26 cellular contexts compared by ENCODE assay signal in genomic region chr5:72892846-72893245, GRCh38.
A peak's percentile ranks its signal among the peaks of the same experiment; 100 is the strongest.
DNase-seq lines count a peak whose midpoint lies in the region; ATAC-seq, FAIRE-seq and TF ChIP-seq lines count a peak whose summit lies in the region.
"Had no signal": no experiment of that assay in that cellular context is flagged by ENCODE, and none has a peak within 500 bp of the region (broad histone marks: within the 10 kb centered on the region; RNA-seq: fewer than 3 reads in every experiment).

No MANE protein-coding gene starts in this region.

- no peak overlapping the region for H3K4me2 ChIP-seq in endothelial cell of umbilical vein (ENCODE audit: insufficient read depth, low read length)

- peaks cover 0 to 6% of the 10 kb centered on the region in 2 donors for H3K4me1 Mint-ChIP-seq in stimulated activated naive B cell treated with anti-CD40 and anti-IgM and Interleukin-4, amounts not matched to agents 10 μg/mL and 1 μg/mL and 100 μg/mL, for 72 hours
- H3K4me1 Mint-ChIP-seq: IgD-negative memory B cell had no signal

- H4K20me1 ChIP-seq in endothelial cell of umbilical vein (replicated peaks; ENCODE audit: control insufficient read depth, extremely low read depth, insufficient read depth, low read length): peaks cover 2% of the 10 kb centered on the region

- H3K27me3 Mint-ChIP-seq in stimulated activated naive B cell treated with anti-CD40 and anti-IgM and Interleukin-4, amounts not matched to agents 10 μg/mL and 1 μg/mL and 100 μg/mL, for 72 hours: no peaks in the 10 kb centered on the region
- H3K27me3 Mint-ChIP-seq: CD4-positive, CD25-positive, alpha-beta regulatory T cell; IgD-negative memory B cell had no signal

- BruUV-seq in endothelial cell of umbilical vein (replicated peaks; lab: Mats Ljungman, UMichigan): no TSS peak

- H2AFZ ChIP-seq in endothelial cell of umbilical vein (ENCODE audit: low read depth, low read length): no peak overlapping the region

- H3K4me1 ChIP-seq in endothelial cell of umbilical vein (ENCODE audit: control insufficient read depth, extremely low read depth, insufficient read depth, low read length): no peaks in the 10 kb centered on the region
- H3K4me1 ChIP-seq: BE2C had no signal

- H3K27me3 ChIP-seq in endothelial cell of umbilical vein (ENCODE audit: control insufficient read depth in 2 of 2, insufficient read depth in 2 of 2, low read length in 2 of 2): no peaks in the 10 kb centered on the region
- H3K27me3 ChIP-seq: BE2C had no signal

- FAIRE-seq in endothelial cell of umbilical vein (lab: Jason Lieb, UNC): no peak
- FAIRE-seq: GM18507 had no signal

- no peaks in the 10 kb centered on the region for H3K9me1 ChIP-seq in endothelial cell of umbilical vein (replicated peaks; ENCODE audit: control insufficient read depth, extremely low read depth, insufficient read depth, low read length)

- CTCF ChIA-PET in endothelial cell of umbilical vein (lab: Charles Lee): no interaction called here

- peaks cover 22 to 55% of the 10 kb centered on the region in 2 experiments for H3K36me3 ChIP-seq in endothelial cell of umbilical vein (ENCODE audit: control insufficient read depth in 2 of 2, extremely low read depth in 1 of 2, insufficient read depth in 2 of 2, low read length in 2 of 2)

- no peaks in the 10 kb centered on the region for H3K9me3 Mint-ChIP-seq in stimulated activated naive B cell treated with anti-CD40 and anti-IgM and Interleukin-4, amounts not matched to agents 10 μg/mL and 1 μg/mL and 100 μg/mL, for 72 hours
- H3K9me3 Mint-ChIP-seq: CD4-positive, CD25-positive, alpha-beta regulatory T cell; IgD-negative memory B cell had no signal

- H3K9me3 ChIP-seq in endothelial cell of umbilical vein (replicated peaks; ENCODE audit: control insufficient read depth, insufficient read depth, low read length): no peaks in the 10 kb centered on the region
- H3K9me3 ChIP-seq: BE2C had no signal

- peak overlapping the region; percentile 14 for H3K27ac Mint-ChIP-seq in stimulated activated naive B cell treated with anti-CD40 and anti-IgM and Interleukin-4, amounts not matched to agents 10 μg/mL and 1 μg/mL and 100 μg/mL, for 72 hours

- dilution Hi-C loops in endothelial cell of umbilical vein (cut with MboI; ENCODE audit: extremely low pct_ligation_motif_present, low sequenced_read_pairs): no loop called here

- TF ChIP-seq CTCF in LNCaP clone FGC (IDR thresholded peaks at IDR 0.05; ENCODE audit: control insufficient read depth, extremely low read depth, insufficient read depth) (no peak), endothelial cell of umbilical vein (IDR thresholded peaks at IDR 0.05; ENCODE audit: extremely low read depth in 1 of 2, insufficient read depth in 1 of 2, low read depth in 1 of 2, low read length in 2 of 2) (no peak)

- intact Hi-C loops in endothelial cell of umbilical vein (cut with micrococcal nuclease): no loop called here

- no peak for ATAC-seq in stimulated activated naive B cell treated with anti-CD40 and anti-IgM and Interleukin-4, amounts not matched to agents 10 μg/mL and 1 μg/mL and 100 μg/mL, for 72 hours (replicated peaks)
- no peak for ATAC-seq in GM19452 (IDR thresholded peaks at IDR 0.05; ENCODE audit: unreplicated experiment)
- ATAC-seq: Right ventricle myocardium inferior had no signal

- H3K27ac ChIP-seq in endothelial cell of umbilical vein (ENCODE audit: insufficient read depth, low read depth, low read length): no peak overlapping the region
- H3K27ac ChIP-seq: HL-60 had no signal

- no peak overlapping the region for H3K4me3 Mint-ChIP-seq in stimulated activated naive B cell treated with anti-CD40 and anti-IgM and Interleukin-4, amounts not matched to agents 10 μg/mL and 1 μg/mL and 100 μg/mL, for 72 hours
- H3K4me3 Mint-ChIP-seq: CD4-positive, CD25-positive, alpha-beta regulatory T cell; IgD-negative memory B cell had no signal

- H3K79me2 ChIP-seq in endothelial cell of umbilical vein (ENCODE audit: control insufficient read depth, insufficient read depth, low read length): peaks cover 62% of the 10 kb centered on the region

- H3K36me3 Mint-ChIP-seq in stimulated activated naive B cell treated with anti-CD40 and anti-IgM and Interleukin-4, amounts not matched to agents 10 μg/mL and 1 μg/mL and 100 μg/mL, for 72 hours: peaks cover 28 to 43% of the 10 kb centered on the region in 2 donors

- H3K9ac ChIP-seq in endothelial cell of umbilical vein (replicated peaks; ENCODE audit: extremely low read depth, insufficient read depth, low read length): no peak overlapping the region

- TF ChIP-seq POLR2A in endothelial cell of umbilical vein (IDR thresholded peaks at IDR 0.05; ENCODE audit: low read depth, low read length): no peak

- no peak overlapping the region for H3K4me3 ChIP-seq in LNCaP clone FGC (ENCODE audit: low read depth, low read length)
- no peak overlapping the region for H3K4me3 ChIP-seq in endothelial cell of umbilical vein (replicated peaks in 1 of 3; ENCODE audit: insufficient read depth in 1 of 3, low read depth in 1 of 3, low read length in 3 of 3)

- POLR2A ChIA-PET in endothelial cell of umbilical vein (lab: Charles Lee): no interaction called here

- peak; percentile 25 for DNase-seq in SIG-M5 treated with dmso at 0.1 percent for 504 hours (lab: John Stamatoyannopoulos, UW; ENCODE audit: unreplicated experiment)
- no peak for DNase-seq in SIG-M5 (lab: John Stamatoyannopoulos, UW)
- peak; percentile 62 for DNase-seq in LNCaP clone FGC (ENCODE audit: low read depth)
- no peak for DNase-seq in endothelial cell of umbilical vein (ENCODE audit: low read depth, low spot score)
- no peak for DNase-seq in stimulated activated naive B cell treated with anti-CD40 and anti-IgM and Interleukin-4, amounts not matched to agents 10 μg/mL and 1 μg/mL and 100 μg/mL, for 72 hours
- DNase-seq in stimulated activated CD4-positive, alpha-beta T cell treated with anti-CD3 and anti-CD28 coated beads, Interleukin-2, amount 100 ng/mL, for 24 hours: no peak
- no peak for DNase-seq in cortex of kidney (lab: John Stamatoyannopoulos, UW)
- DNase-seq: 8988T; ACHN; BE2C; CD4-positive, CD25-positive, alpha-beta regulatory T cell; DMS153; DND-41; H7; MV-4-11; NCI-H1105; NCI-H1436 treated with DMSO at 0.1 percent for 48 hours; NCI-H187 treated with DMSO at 0.1 percent for 48 hours; NCI-H2107; NCI-H524; NCI-H748 treated with DMSO at 0.1 percent for 48 hours had no signal

TF ChIP-seq in endothelial cell of umbilical vein, 7 proteins besides CTCF, POLR2A, EP300 and RAD21:
- TF ChIP-seq JUN (IDR thresholded peaks at IDR 0.05; ENCODE audit: borderline replicate concordance, insufficient read depth, insufficient read length, low read depth) (no peak), POLR2AphosphoS5 (IDR thresholded peaks at IDR 0.05; ENCODE audit: insufficient read depth, low read depth, low read length) (peak; percentile 5)

Comparison
In these comparisons a context has a peak if more than half of its experiments do, and no peak if none do; other contexts are left out.
1. DNase-seq: peak in SIG-M5 treated with dmso at 0.1 percent for 504 hours (single experiment) and LNCaP clone FGC (single experiment); none in SIG-M5 (single experiment), endothelial cell of umbilical vein (single experiment), stimulated activated naive B cell treated with anti-CD40 and anti-IgM and Interleukin-4, amounts not matched to agents 10 μg/mL and 1 μg/mL and 100 μg/mL, for 72 hours (single experiment), stimulated activated CD4-positive, alpha-beta T cell treated with anti-CD3 and anti-CD28 coated beads, Interleukin-2, amount 100 ng/mL, for 24 hours (0 of 2) and cortex of kidney (single experiment).